13 cellular contexts compared by ENCODE assay signal in genomic region chr3:179076243-179077027, GRCh38. TPM values are rescaled to one million over a fixed set of nuclear protein-coding genes. Genes with fewer than 3 reads are reported as not detected.
DNase-seq lines count a peak whose midpoint lies in the region; ATAC-seq lines count a peak whose summit lies in the region.
"Had no signal": no experiment of that assay in that cellular context is flagged by ENCODE, and none has a peak within 500 bp of the region (broad histone marks: within the 10 kb centered on the region; RNA-seq: fewer than 3 reads in every experiment).

No MANE protein-coding gene starts in this region.

- H3K36me3 Mint-ChIP-seq in naive B cell = no peaks in the 10 kb centered on the region
- H3K36me3 Mint-ChIP-seq: activated naive CD4-positive, alpha-beta T cell treated with anti-CD3 and anti-CD28 coated beads, Interleukin-2, amount 50 U/mL, for 72 hours; WTC11 had no signal

- H3K4me1 Mint-ChIP-seq in naive B cell = peaks cover 26 to 40% (median 31%) of the 10 kb centered on the region in 3 donors
- H3K4me1 Mint-ChIP-seq: endodermal cell had no signal

- no peaks in the 10 kb centered on the region for H3K27me3 Mint-ChIP-seq in naive B cell

- H3K27ac Mint-ChIP-seq in naive B cell = peak overlapping the region in 4 of 6 donors; percentile 44 to 74 (median 54)
- H3K27ac Mint-ChIP-seq: activated naive CD4-positive, alpha-beta T cell treated with anti-CD3 and anti-CD28 coated beads, Interleukin-2, amount 50 U/mL, for 72 hours; endodermal cell; WTC11 had no signal

- DNase-seq in naive B cell (no peak), GM03348 (ENCODE audit: low spot score) (no peak)
- no peak for DNase-seq in stimulated activated CD4-positive, alpha-beta T cell treated with anti-CD3 and anti-CD28 coated beads, Interleukin-1b, Interleukin-23, amount 100 ng/mL, for 48 hours
- no peak for DNase-seq in stimulated activated naive CD4-positive, alpha-beta T cell treated with Interleukin-2 at 50 U/mL for 16 hours (lab: John Stamatoyannopoulos, UW)
- DNase-seq: activated CD8-positive, alpha-beta memory T cell treated with anti-CD3 and anti-CD28 coated beads, Interleukin-2, amount 50 U/mL, for 48 hours; EL; endodermal cell; gastrocnemius medialis had no signal

- ATAC-seq in GM18870 (IDR thresholded peaks at IDR 0.05; ENCODE audit: unreplicated experiment) (peak; percentile 58), GM21576 (IDR thresholded peaks at IDR 0.05; ENCODE audit: unreplicated experiment) (peak; percentile 38), HG03066 (IDR thresholded peaks at IDR 0.05; ENCODE audit: low read depth, unreplicated experiment) (peak; percentile 27), naive B cell (ENCODE audit: low read depth in 2 of 2) (no peak)
- ATAC-seq: activated naive CD4-positive, alpha-beta T cell treated with anti-CD3 and anti-CD28 coated beads, Interleukin-2, amount 50 U/mL, for 72 hours; gastrocnemius medialis; WTC11 had no signal

- H3K9me3 Mint-ChIP-seq in naive B cell = no peaks in the 10 kb centered on the region
- H3K9me3 Mint-ChIP-seq: endodermal cell, WTC11 had no signal

- no peak overlapping the region for H3K4me3 Mint-ChIP-seq in naive B cell
- H3K4me3 Mint-ChIP-seq: endodermal cell, WTC11 had no signal

RNA-seq across cellular contexts. Expression of gene ZMAT3, which starts 4.8 kb away (rescaled TPM):
- polyA plus RNA-seq in naive B cell (ENCODE audit: low read depth in 6 of 6) = 10 to 100 TPM in 5 of 6 donors, 1 to 10 TPM in 1; 8.3 to 26.8 (median 15.3) TPM

Comparison
In these comparisons a context has a peak if more than half of its experiments do, and no peak if none do; other contexts are left out.
1. ATAC-seq: peak in GM18870 (single experiment), GM21576 (single experiment) and HG03066 (single experiment); none in naive B cell (0 of 2).